24 cellular contexts compared by ENCODE assay signal in genomic region chr5:10734832-10735231, GRCh38. TPM values are rescaled to one million over a fixed set of nuclear protein-coding genes. Genes with fewer than 3 reads are reported as not detected.
DNase-seq lines count a peak whose midpoint lies in the region; ATAC-seq and TF ChIP-seq lines count a peak whose summit lies in the region.
"Had no signal": no experiment of that assay in that cellular context is flagged by ENCODE, and none has a peak within 500 bp of the region (broad histone marks: within the 10 kb centered on the region; RNA-seq: fewer than 3 reads in every experiment).

No MANE protein-coding gene starts in this region.

- H3K4me1 Mint-ChIP-seq in CD14-positive monocyte (peaks cover 52% of the 10 kb centered on the region), endothelial cell (ENCODE audit: unreplicated experiment) (peaks cover 57% of the 10 kb centered on the region), nephron (peaks cover 6% of the 10 kb centered on the region)

- intact Hi-C loops in CD14-positive monocyte (cut with micrococcal nuclease), result no loop called here
- intact Hi-C loops in breast epithelium (cut with DNase I; ENCODE audit: low total_unique reads), result no loop called here

- H3K4me3 ChIP-seq in breast epithelium, result no peak overlapping the region
- H3K4me3 ChIP-seq: BLaER1, GM12878, SJSA1 had no signal

- peaks cover 0 to 2% (median 0%) of the 10 kb centered on the region in 3 donors for H3K27me3 Mint-ChIP-seq in CD14-positive monocyte (ENCODE audit: low read depth in 3 of 3)
- H3K27me3 Mint-ChIP-seq in endothelial cell (ENCODE audit: unreplicated experiment), result peaks cover 5% of the 10 kb centered on the region
- H3K27me3 Mint-ChIP-seq in nephron (ENCODE audit: low read depth), result no peaks in the 10 kb centered on the region
- H3K27me3 Mint-ChIP-seq: CD4-positive, alpha-beta T cell had no signal

- no peak for ATAC-seq in GM18511 (IDR thresholded peaks at IDR 0.05; ENCODE audit: unreplicated experiment)
- ATAC-seq: HCT116 had no signal

- H3K4me3 Mint-ChIP-seq in CD14-positive monocyte (no peak overlapping the region), endothelial cell (ENCODE audit: unreplicated experiment) (no peak overlapping the region), nephron (no peak overlapping the region)
- H3K4me3 Mint-ChIP-seq: CD4-positive, alpha-beta T cell had no signal

- no peaks in the 10 kb centered on the region for H3K27me3 ChIP-seq in breast epithelium
- H3K27me3 ChIP-seq: BLaER1, SJSA1 had no signal

- TF ChIP-seq CTCF in CD14-positive monocyte (IDR thresholded peaks at IDR 0.05), result no peak
- no peak for TF ChIP-seq CTCF in endothelial cell (IDR thresholded peaks at IDR 0.05; ENCODE audit: unreplicated experiment)
- no peak for TF ChIP-seq CTCF in nephron (IDR thresholded peaks at IDR 0.05; ENCODE audit: unreplicated experiment in 3 of 3)
- TF ChIP-seq CTCF in breast epithelium (IDR thresholded peaks at IDR 0.05), result no peak

- no peaks in the 10 kb centered on the region for H3K36me3 ChIP-seq in breast epithelium

- H3K9me3 ChIP-seq in breast epithelium, result no peaks in the 10 kb centered on the region
- H3K9me3 ChIP-seq: BLaER1, SJSA1 had no signal

- no peaks in the 10 kb centered on the region for H3K4me1 ChIP-seq in breast epithelium

- H3K36me3 Mint-ChIP-seq in CD14-positive monocyte (peaks cover 40 to 57% of the 10 kb centered on the region in 2 donors), endothelial cell (ENCODE audit: low read depth, unreplicated experiment) (peaks cover 37% of the 10 kb centered on the region), nephron (ENCODE audit: low read depth) (peaks cover 49% of the 10 kb centered on the region)

- TF ChIP-seq POLR2A in breast epithelium (IDR thresholded peaks at IDR 0.05), result no peak

- peak overlapping the region in 6 of 7 donors; percentile 4 to 75 (median 31) for H3K27ac Mint-ChIP-seq in CD14-positive monocyte
- H3K27ac Mint-ChIP-seq in endothelial cell (ENCODE audit: unreplicated experiment), result peak overlapping the region; percentile 24
- peak overlapping the region in 2 of 3 experiments; percentile 23 to 59 for H3K27ac Mint-ChIP-seq in nephron
- H3K27ac Mint-ChIP-seq: CD4-positive, alpha-beta T cell had no signal

- DNase-seq in CD14-positive monocyte (ENCODE audit: low spot score) (no peak), MV-4-11 (lab: John Stamatoyannopoulos, UW) (peak; percentile 5), endothelial cell (ENCODE audit: low spot score) (no peak), dermis blood vessel endothelial cell (no peak), breast epithelium (ENCODE audit: low spot score in 2 of 2) (no peak), NCI-H524 (lab: John Stamatoyannopoulos, UW) (no peak)
- DNase-seq: CD4-positive, alpha-beta T cell; DMS79; EL; GDM1; NCI-H1048; NCI-H1417; NCI-H1694; NCI-H2029 treated with DMSO at 0.1 percent for 48 hours; NCI-H2227 treated with DMSO at 0.1 percent for 48 hours; NCI-H69; Right ventricle myocardium superior; RPMI8226 had no signal

- no peak overlapping the region for H3K27ac ChIP-seq in breast epithelium
- H3K27ac ChIP-seq: BLaER1, SJSA1 had no signal

- no peaks in the 10 kb centered on the region for H3K9me3 Mint-ChIP-seq in CD14-positive monocyte
- H3K9me3 Mint-ChIP-seq in endothelial cell (ENCODE audit: unreplicated experiment), result no peaks in the 10 kb centered on the region
- peaks cover 12% of the 10 kb centered on the region for H3K9me3 Mint-ChIP-seq in nephron
- H3K9me3 Mint-ChIP-seq: CD4-positive, alpha-beta T cell had no signal

RNA-seq across cellular contexts. Expression of gene DAP, which starts 26.2 kb away (rescaled TPM):
- polyA plus RNA-seq in CD14-positive monocyte, result 10 to 100 TPM; 60.9 to 69.0 TPM
- total RNA-seq in endothelial cell (ENCODE audit: unreplicated experiment) (231 TPM), dermis blood vessel endothelial cell (36.2 and 89.6 TPM in 2 replicates), breast epithelium (10 to 100 TPM; 60.8 to 63.8 (median 61.9) TPM)
